In the genomic region with DNA sequence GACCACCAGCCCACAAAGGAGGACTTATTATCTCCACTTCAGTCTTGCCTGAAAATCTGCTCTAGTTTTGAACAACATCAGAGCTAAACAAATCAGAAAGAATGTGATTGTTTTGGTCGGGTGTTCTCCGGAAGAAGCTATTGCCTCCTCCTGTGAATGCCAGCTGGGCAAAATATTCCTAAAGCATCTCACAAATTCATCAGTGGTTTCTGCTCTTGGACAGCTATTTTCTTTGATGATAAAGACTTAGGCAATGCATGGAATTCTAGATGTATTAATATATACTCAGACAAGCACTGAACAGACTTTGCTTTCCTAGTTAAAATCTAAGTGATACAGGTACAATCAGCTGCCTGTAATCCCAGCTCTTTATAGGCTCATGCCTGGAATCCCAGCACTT, we compare ENCODE assay signal across 22 cellular contexts.
DNase-seq lines count a peak whose midpoint lies in the region; ATAC-seq and TF ChIP-seq lines count a peak whose summit lies in the region.
"Had no signal": no experiment of that assay in that cellular context is flagged by ENCODE, and none has a peak within 500 bp of the region (broad histone marks: within the 10 kb centered on the region; RNA-seq: fewer than 3 reads in every experiment).

No MANE protein-coding gene starts in this region.

- no peak overlapping the region for H2BK120ac ChIP-seq in trophoblast cell (ENCODE audit: insufficient read depth, low read length, poor library complexity)

- no peak overlapping the region for H2AFZ ChIP-seq in trophoblast cell (ENCODE audit: insufficient read depth, low read length, poor library complexity)
- H2AFZ ChIP-seq: GM23338, PC-9 had no signal

- H3K14ac ChIP-seq in trophoblast cell (ENCODE audit: low read length): no peak overlapping the region

- no peak overlapping the region for H2AK5ac ChIP-seq in trophoblast cell (ENCODE audit: low read length)

- no peak overlapping the region for H2BK5ac ChIP-seq in trophoblast cell (ENCODE audit: low read depth, low read length, poor library complexity)

- no peak overlapping the region for H3K23ac ChIP-seq in trophoblast cell (ENCODE audit: low read length)

- no peaks in the 10 kb centered on the region for H3K27me3 ChIP-seq in brain microvascular endothelial cell (replicated peaks)
- no peaks in the 10 kb centered on the region for H3K27me3 ChIP-seq in trophoblast cell (ENCODE audit: insufficient read depth, low read length)
- H3K27me3 ChIP-seq: ascending aorta had no signal

- H3K36me3 ChIP-seq in brain microvascular endothelial cell (replicated peaks) (no peaks in the 10 kb centered on the region), trophoblast cell (ENCODE audit: control insufficient read depth in 1 of 2, insufficient read depth in 2 of 2, low read length in 2 of 2) (no peaks in the 10 kb centered on the region)
- H3K36me3 ChIP-seq: ascending aorta had no signal

- H3K18ac ChIP-seq in trophoblast cell (ENCODE audit: low read length): no peak overlapping the region

- H3K9ac ChIP-seq in trophoblast cell (ENCODE audit: low read length): no peak overlapping the region

- no peak overlapping the region for H3K4me2 ChIP-seq in trophoblast cell (ENCODE audit: low read length)
- H3K4me2 ChIP-seq: GM23338, PC-9 had no signal

- DNase-seq in EH (ENCODE audit: low read depth): peak; percentile 80
- peak; percentile 59 for DNase-seq in NCI-H226
- peak; percentile 27 for DNase-seq in brain microvascular endothelial cell
- peak; percentile 13 to 34 for DNase-seq in trophoblast cell
- DNase-seq in NCI-H526 (lab: John Stamatoyannopoulos, UW): no peak
- DNase-seq in cerebellar nuclear complex (lab: John Stamatoyannopoulos, UW): no peak
- DNase-seq in SHP77 (lab: John Stamatoyannopoulos, UW): no peak
- DNase-seq: activated T-cell treated with anti-CD3 and anti-CD28 coated beads, Interleukin-2, amount 50 U/mL, for 48 hours; KG1; mesendoderm; naive B cell; NCI-H1436 treated with DMSO at 0.1 percent for 48 hours; NCI-H510A treated with DMSO at 0.1 percent for 48 hours; NK-92 treated with Interleukin-12 subunit alpha and Interleukin-12 subunit beta, amount 100 ng/mL, for 24 hours; occipital lobe; PC-9 had no signal

- in situ Hi-C loops in brain microvascular endothelial cell (cut with HindIII; ENCODE audit: low pct_ligation_motif_present, low sequenced_read_pairs): no loop called here

- no peaks in the 10 kb centered on the region for H3K79me2 ChIP-seq in trophoblast cell (ENCODE audit: control insufficient read depth, insufficient read depth, low read length, poor library complexity)

- H4K91ac ChIP-seq in trophoblast cell (ENCODE audit: low read depth, low read length): no peak overlapping the region

- no peak overlapping the region for H3K4me3 ChIP-seq in brain microvascular endothelial cell (ENCODE audit: low read depth, low read length)
- no peak overlapping the region for H3K4me3 ChIP-seq in trophoblast cell (ENCODE audit: low read depth, low read length)
- H3K4me3 ChIP-seq: ascending aorta, GM23338, PC-9 had no signal

- no peak overlapping the region for H4K12ac ChIP-seq in trophoblast cell (ENCODE audit: low read depth, low read length)

- TF ChIP-seq CTCF in brain microvascular endothelial cell (IDR thresholded peaks at IDR 0.05; ENCODE audit: low read depth, low read length, missing control alignments): no peak

- no peak overlapping the region for H4K8ac ChIP-seq in trophoblast cell (ENCODE audit: low read depth, low read length)

- no peak for ATAC-seq in activated CD4-positive, CD25-positive, alpha-beta regulatory T cell treated with anti-CD3 and anti-CD28 coated beads, Interleukin-2, amount 50 U/mL, for 24 hours
- ATAC-seq: GM23338, left lobe of liver had no signal

- no peak overlapping the region for H2BK12ac ChIP-seq in trophoblast cell (ENCODE audit: low read length)

- H3K4ac ChIP-seq in trophoblast cell (ENCODE audit: low read depth, low read length): no peak overlapping the region

- H3K27ac ChIP-seq in brain microvascular endothelial cell: peak overlapping the region; percentile 50
- H3K27ac ChIP-seq in trophoblast cell (ENCODE audit: low read depth, low read length): no peak overlapping the region
- H3K27ac ChIP-seq: ascending aorta, C4-2B, epithelial cell of prostate, PC-9 had no signal

- no CpG with 5 or more reads among the region's 2 CpGs for WGBS in trophoblast cell (ENCODE audit: extremely low coverage, insufficient coverage, insufficient read length)

- H3K79me1 ChIP-seq in trophoblast cell (ENCODE audit: low read length): no peaks in the 10 kb centered on the region

- no peaks in the 10 kb centered on the region for H3K9me3 ChIP-seq in trophoblast cell (ENCODE audit: insufficient read depth, low read depth, low read length)
- H3K9me3 ChIP-seq: ascending aorta had no signal

- H3K4me1 ChIP-seq in trophoblast cell (ENCODE audit: control insufficient read depth in 1 of 2, insufficient read depth in 2 of 2, low read length in 2 of 2): no peaks in the 10 kb centered on the region
- H3K4me1 ChIP-seq: ascending aorta had no signal

Comparison
In these comparisons a context has a peak if more than half of its experiments do, and no peak if none do; other contexts are left out.
1. DNase-seq: peak in EH (single experiment), NCI-H226 (single experiment), brain microvascular endothelial cell (single experiment) and trophoblast cell (2 of 2); none in NCI-H526 (0 of 2), cerebellar nuclear complex (0 of 2) and SHP77 (0 of 2).